In the genomic region with DNA sequence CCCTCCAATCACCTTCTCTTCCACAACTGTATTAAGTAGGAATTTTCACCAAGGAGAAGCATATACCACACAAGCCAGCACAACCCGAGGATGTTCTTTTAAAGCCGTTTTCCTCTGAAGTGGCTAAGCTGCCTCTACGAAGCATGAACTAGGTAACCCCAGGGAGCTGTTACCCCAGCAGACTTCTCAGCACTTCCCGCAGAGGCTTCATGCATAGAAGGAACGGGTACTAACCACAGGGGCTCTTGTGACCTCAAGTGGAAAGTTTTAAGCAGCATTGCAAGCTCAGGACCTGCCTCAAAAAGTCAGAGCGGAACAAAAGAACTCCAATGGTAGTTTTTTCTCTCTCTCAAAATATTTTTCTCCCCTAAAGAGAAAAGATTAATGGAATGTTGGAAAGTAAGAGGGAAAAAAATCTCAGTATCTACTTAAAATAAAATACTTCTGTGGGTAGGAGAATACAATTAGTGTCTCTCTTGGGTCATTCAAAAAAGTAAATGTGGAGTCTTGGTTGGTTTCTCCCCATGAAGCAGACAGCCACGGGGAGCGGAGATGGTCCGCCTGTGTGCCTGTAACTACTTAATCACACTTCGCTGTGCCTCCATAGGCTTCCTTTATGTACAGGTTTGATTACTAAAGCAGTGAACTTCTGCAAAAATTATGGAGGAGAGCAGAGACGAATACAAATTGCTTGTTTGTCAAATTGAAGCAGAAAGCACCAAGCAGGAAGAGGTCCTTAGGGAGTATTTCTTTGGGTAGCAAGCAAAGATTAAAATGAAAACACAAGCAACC, we compare ENCODE assay signal across 8 cellular contexts. TPM values are rescaled to one million over a fixed set of nuclear protein-coding genes. Genes with fewer than 3 reads are reported as not detected.
DNase-seq lines count a peak whose midpoint lies in the region; ATAC-seq and TF ChIP-seq lines count a peak whose summit lies in the region.

No MANE protein-coding gene starts in this region.

- TF ChIP-seq CTCF in gastroesophageal sphincter (IDR thresholded peaks at IDR 0.05), result no peak

- TF ChIP-seq POLR2A in gastroesophageal sphincter (IDR thresholded peaks at IDR 0.05), result no peak

- no peaks in the 10 kb centered on the region for H3K4me1 ChIP-seq in CD4-positive, CD25-positive, alpha-beta regulatory T cell (ENCODE audit: control insufficient read depth, insufficient read depth, low read length, poor library complexity, severe bottlenecking)
- H3K4me1 ChIP-seq in gastroesophageal sphincter, result peaks cover 0 to 21% (median 0%) of the 10 kb centered on the region in 3 donors

- no peak for TF ChIP-seq EP300 in gastroesophageal sphincter (IDR thresholded peaks at IDR 0.05)

- 53 to 56% methylated on average over 5 to 9 of the region's 11 CpGs for WGBS in gastroesophageal sphincter (ENCODE audit: low coverage in 1 of 2), 2 donors

- ATAC-seq in CD4-positive, CD25-positive, alpha-beta regulatory T cell (ENCODE audit: low read depth in 2 of 2), result no peak
- ATAC-seq in GM21423 (IDR thresholded peaks at IDR 0.05; ENCODE audit: unreplicated experiment), result peak; percentile 97
- ATAC-seq in gastroesophageal sphincter, result no peak

- H3K36me3 ChIP-seq in CD4-positive, CD25-positive, alpha-beta regulatory T cell (ENCODE audit: control insufficient read depth, insufficient read depth, low read length), result peaks cover 71% of the 10 kb centered on the region
- H3K36me3 ChIP-seq in gastroesophageal sphincter, result peaks cover 0 to 77% of the 10 kb centered on the region in 2 donors

- H3K27ac Mint-ChIP-seq in CD4-positive, CD25-positive, alpha-beta regulatory T cell, result peak overlapping the region; percentile 36 to 84 (median 76)

- peaks cover 0 to 30% (median 18%) of the 10 kb centered on the region in 4 donors for H3K4me1 Mint-ChIP-seq in CD4-positive, CD25-positive, alpha-beta regulatory T cell

- H3K36me3 Mint-ChIP-seq in CD4-positive, CD25-positive, alpha-beta regulatory T cell, result peaks cover 48% of the 10 kb centered on the region

- no peaks in the 10 kb centered on the region for H3K27me3 ChIP-seq in CD4-positive, CD25-positive, alpha-beta regulatory T cell (ENCODE audit: control insufficient read depth, insufficient read depth, low read length)
- H3K27me3 ChIP-seq in gastroesophageal sphincter, result no peaks in the 10 kb centered on the region

- H3K27me3 Mint-ChIP-seq in CD4-positive, CD25-positive, alpha-beta regulatory T cell, result no peaks in the 10 kb centered on the region

- no peak overlapping the region for H3K4me3 ChIP-seq in CD4-positive, CD25-positive, alpha-beta regulatory T cell (ENCODE audit: low read depth, low read length)
- H3K4me3 ChIP-seq in gastroesophageal sphincter, result no peak overlapping the region

- H3K4me3 Mint-ChIP-seq in CD4-positive, CD25-positive, alpha-beta regulatory T cell, result peak overlapping the region in 1 of 4 donors; percentile 18

- H3K9me3 Mint-ChIP-seq in CD4-positive, CD25-positive, alpha-beta regulatory T cell, result no peaks in the 10 kb centered on the region

- peak in 2 of 3 donors; percentile 11 to 36 for DNase-seq in CD4-positive, CD25-positive, alpha-beta regulatory T cell
- peak; percentile 80 for DNase-seq in MV-4-11 (lab: John Stamatoyannopoulos, UW)
- DNase-seq in stimulated activated CD8-positive, alpha-beta memory T cell treated with anti-CD3 and anti-CD28 coated beads, Interleukin-12 subunit alpha, Interleukin-12 subunit beta, amount 100 ng/mL, for 24 hours (ENCODE audit: extremely low read depth), result peak; percentile 3
- DNase-seq in NCI-H510A treated with DMSO at 0.1 percent for 48 hours (lab: John Stamatoyannopoulos, UW), result no peak
- no peak for DNase-seq in DMS 273 treated with DMSO at 0.1 percent for 48 hours (lab: John Stamatoyannopoulos, UW)

- H3K27ac ChIP-seq in CD4-positive, CD25-positive, alpha-beta regulatory T cell (ENCODE audit: insufficient read depth, low read length, poor library complexity, severe bottlenecking), result no peak overlapping the region
- H3K27ac ChIP-seq in angular gyrus (ENCODE audit: low read depth, low read length) (peak overlapping the region; percentile 86), gastroesophageal sphincter (no peak overlapping the region)

- H3K9me3 ChIP-seq in CD4-positive, CD25-positive, alpha-beta regulatory T cell (ENCODE audit: control insufficient read depth in 2 of 2, low read length in 2 of 2), result no peaks in the 10 kb centered on the region
- H3K9me3 ChIP-seq in gastroesophageal sphincter, result no peaks in the 10 kb centered on the region

RNA-seq across cellular contexts. Expression of gene STX6, which starts 40.9 kb away (rescaled TPM):
- total RNA-seq in CD4-positive, CD25-positive, alpha-beta regulatory T cell, result 15.5 TPM
- polyA plus RNA-seq in CD4-positive, CD25-positive, alpha-beta regulatory T cell, result 10 to 100 TPM; 10.6 to 11.5 (median 11.3) TPM
- 10 to 100 TPM; 16.3 to 36.3 (median 24.6) TPM for total RNA-seq in gastroesophageal sphincter

RNA-seq across cellular contexts. Expression of gene MR1, which starts 52.0 kb away (rescaled TPM):
- 30.5 TPM for total RNA-seq in CD4-positive, CD25-positive, alpha-beta regulatory T cell
- 10 to 100 TPM; 41.3 to 48.7 (median 45.2) TPM for polyA plus RNA-seq in CD4-positive, CD25-positive, alpha-beta regulatory T cell
- 10 to 100 TPM; 15.3 to 19.8 (median 18.2) TPM for total RNA-seq in gastroesophageal sphincter

Comparison
In these comparisons a context has a peak if more than half of its experiments do, and no peak if none do; other contexts are left out.
1. DNase-seq: peak in CD4-positive, CD25-positive, alpha-beta regulatory T cell (2 of 3), MV-4-11 (single experiment) and stimulated activated CD8-positive, alpha-beta memory T cell treated with anti-CD3 and anti-CD28 coated beads, Interleukin-12 subunit alpha, Interleukin-12 subunit beta, amount 100 ng/mL, for 24 hours (single experiment); none in NCI-H510A treated with DMSO at 0.1 percent for 48 hours (single experiment) and DMS 273 treated with DMSO at 0.1 percent for 48 hours (single experiment).